ENCODE assay signal across 3 cellular contexts in the genomic region with DNA sequence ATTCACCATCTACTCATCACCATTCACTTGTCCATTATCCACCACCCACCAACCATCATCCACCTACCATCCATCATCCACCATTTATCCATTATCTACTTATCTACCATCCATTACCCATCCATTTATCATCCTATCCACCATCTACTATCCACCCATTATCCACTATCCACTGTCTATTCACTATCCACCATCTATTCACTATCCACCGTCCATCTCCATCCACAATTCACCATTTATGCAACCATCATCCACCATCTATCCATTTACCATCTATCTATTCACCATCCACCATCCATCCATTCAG.
A peak's percentile ranks its signal among the peaks of the same experiment; 100 is the strongest.
TF ChIP-seq lines count a peak whose summit lies in the region.

No MANE protein-coding gene starts in this region.

TF ChIP-seq in HEK293, 187 proteins besides CTCF, POLR2A, EP300 and RAD21:
- no peak for TF ChIP-seq ZNF184 (tag by site-specific recombination; IDR thresholded peaks at IDR 0.05)
- TF ChIP-seq ZBTB17 (tag by site-specific recombination; IDR thresholded peaks at IDR 0.05) = peak; percentile 95
- no peak for TF ChIP-seq ZNF354C (tag by site-specific recombination; IDR thresholded peaks at IDR 0.05; ENCODE audit: borderline replicate concordance, low read depth)
- no peak for TF ChIP-seq ZNF175 (tag by site-specific recombination; IDR thresholded peaks at IDR 0.05)
- TF ChIP-seq, protein P1, sequence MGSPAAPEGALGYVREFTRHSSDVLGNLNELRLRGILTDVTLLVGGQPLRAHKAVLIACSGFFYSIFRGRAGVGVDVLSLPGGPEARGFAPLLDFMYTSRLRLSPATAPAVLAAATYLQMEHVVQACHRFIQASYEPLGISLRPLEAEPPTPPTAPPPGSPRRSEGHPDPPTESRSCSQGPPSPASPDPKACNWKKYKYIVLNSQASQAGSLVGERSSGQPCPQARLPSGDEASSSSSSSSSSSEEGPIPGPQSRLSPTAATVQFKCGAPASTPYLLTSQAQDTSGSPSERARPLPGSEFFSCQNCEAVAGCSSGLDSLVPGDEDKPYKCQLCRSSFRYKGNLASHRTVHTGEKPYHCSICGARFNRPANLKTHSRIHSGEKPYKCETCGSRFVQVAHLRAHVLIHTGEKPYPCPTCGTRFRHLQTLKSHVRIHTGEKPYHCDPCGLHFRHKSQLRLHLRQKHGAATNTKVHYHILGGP (tag by site-specific recombination; IDR thresholded peaks at IDR 0.05) = no peak
- no peak for TF ChIP-seq ZNF560 (tag by site-specific recombination; IDR thresholded peaks at IDR 0.05; ENCODE audit: borderline replicate concordance)
- no peak for TF ChIP-seq ZNF10 (tag by site-specific recombination; IDR thresholded peaks at IDR 0.05)
- TF ChIP-seq ZNF629 (tag by site-specific recombination; IDR thresholded peaks at IDR 0.05) = no peak
- no peak for TF ChIP-seq ZBTB8A (tag by site-specific recombination; IDR thresholded peaks at IDR 0.05)
- TF ChIP-seq ZNF112 (tag by site-specific recombination; IDR thresholded peaks at IDR 0.05) = no peak
- TF ChIP-seq YY2 (tag by site-specific recombination; IDR thresholded peaks at IDR 0.05) = peak; percentile 49; the same call in 1 of the 2 replicates
- TF ChIP-seq, protein P2, sequence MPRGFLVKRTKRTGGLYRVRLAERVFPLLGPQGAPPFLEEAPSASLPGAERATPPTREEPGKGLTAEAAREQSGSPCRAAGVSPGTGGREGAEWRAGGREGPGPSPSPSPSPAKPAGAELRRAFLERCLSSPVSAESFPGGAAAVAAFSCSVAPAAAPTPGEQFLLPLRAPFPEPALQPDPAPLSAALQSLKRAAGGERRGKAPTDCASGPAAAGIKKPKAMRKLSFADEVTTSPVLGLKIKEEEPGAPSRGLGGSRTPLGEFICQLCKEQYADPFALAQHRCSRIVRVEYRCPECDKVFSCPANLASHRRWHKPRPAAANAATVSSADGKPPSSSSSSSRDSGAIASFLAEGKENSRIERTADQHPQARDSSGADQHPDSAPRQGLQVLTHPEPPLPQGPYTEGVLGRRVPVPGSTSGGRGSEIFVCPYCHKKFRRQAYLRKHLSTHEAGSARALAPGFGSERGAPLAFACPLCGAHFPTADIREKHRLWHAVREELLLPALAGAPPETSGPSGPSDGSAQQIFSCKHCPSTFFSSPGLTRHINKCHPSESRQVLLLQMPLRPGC (tag by site-specific recombination; IDR thresholded peaks at IDR 0.05) = no peak
- TF ChIP-seq, protein P3, sequence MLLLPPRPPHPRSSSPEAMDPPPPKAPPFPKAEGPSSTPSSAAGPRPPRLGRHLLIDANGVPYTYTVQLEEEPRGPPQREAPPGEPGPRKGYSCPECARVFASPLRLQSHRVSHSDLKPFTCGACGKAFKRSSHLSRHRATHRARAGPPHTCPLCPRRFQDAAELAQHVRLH (tag by site-specific recombination; IDR thresholded peaks at IDR 0.05) = no peak
- no peak for TF ChIP-seq ZNF138 (tag by site-specific recombination; IDR thresholded peaks at IDR 0.05; ENCODE audit: borderline replicate concordance)
- no peak for TF ChIP-seq KLF9 (tag by site-specific recombination; IDR thresholded peaks at IDR 0.05; ENCODE audit: low read depth)
- TF ChIP-seq, protein P4, sequence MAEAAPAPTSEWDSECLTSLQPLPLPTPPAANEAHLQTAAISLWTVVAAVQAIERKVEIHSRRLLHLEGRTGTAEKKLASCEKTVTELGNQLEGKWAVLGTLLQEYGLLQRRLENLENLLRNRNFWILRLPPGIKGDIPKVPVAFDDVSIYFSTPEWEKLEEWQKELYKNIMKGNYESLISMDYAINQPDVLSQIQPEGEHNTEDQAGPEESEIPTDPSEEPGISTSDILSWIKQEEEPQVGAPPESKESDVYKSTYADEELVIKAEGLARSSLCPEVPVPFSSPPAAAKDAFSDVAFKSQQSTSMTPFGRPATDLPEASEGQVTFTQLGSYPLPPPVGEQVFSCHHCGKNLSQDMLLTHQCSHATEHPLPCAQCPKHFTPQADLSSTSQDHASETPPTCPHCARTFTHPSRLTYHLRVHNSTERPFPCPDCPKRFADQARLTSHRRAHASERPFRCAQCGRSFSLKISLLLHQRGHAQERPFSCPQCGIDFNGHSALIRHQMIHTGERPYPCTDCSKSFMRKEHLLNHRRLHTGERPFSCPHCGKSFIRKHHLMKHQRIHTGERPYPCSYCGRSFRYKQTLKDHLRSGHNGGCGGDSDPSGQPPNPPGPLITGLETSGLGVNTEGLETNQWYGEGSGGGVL (tag by site-specific recombination; IDR thresholded peaks at IDR 0.05) = 0 out of 2 replicates have a peak, but pooled peaks have one; percentile 6
- TF ChIP-seq ZBTB1 (tag by site-specific recombination; IDR thresholded peaks at IDR 0.05) = no peak

TF ChIP-seq in GM12878, 131 proteins besides CTCF, POLR2A, EP300 and RAD21:
- TF ChIP-seq, protein P5, sequence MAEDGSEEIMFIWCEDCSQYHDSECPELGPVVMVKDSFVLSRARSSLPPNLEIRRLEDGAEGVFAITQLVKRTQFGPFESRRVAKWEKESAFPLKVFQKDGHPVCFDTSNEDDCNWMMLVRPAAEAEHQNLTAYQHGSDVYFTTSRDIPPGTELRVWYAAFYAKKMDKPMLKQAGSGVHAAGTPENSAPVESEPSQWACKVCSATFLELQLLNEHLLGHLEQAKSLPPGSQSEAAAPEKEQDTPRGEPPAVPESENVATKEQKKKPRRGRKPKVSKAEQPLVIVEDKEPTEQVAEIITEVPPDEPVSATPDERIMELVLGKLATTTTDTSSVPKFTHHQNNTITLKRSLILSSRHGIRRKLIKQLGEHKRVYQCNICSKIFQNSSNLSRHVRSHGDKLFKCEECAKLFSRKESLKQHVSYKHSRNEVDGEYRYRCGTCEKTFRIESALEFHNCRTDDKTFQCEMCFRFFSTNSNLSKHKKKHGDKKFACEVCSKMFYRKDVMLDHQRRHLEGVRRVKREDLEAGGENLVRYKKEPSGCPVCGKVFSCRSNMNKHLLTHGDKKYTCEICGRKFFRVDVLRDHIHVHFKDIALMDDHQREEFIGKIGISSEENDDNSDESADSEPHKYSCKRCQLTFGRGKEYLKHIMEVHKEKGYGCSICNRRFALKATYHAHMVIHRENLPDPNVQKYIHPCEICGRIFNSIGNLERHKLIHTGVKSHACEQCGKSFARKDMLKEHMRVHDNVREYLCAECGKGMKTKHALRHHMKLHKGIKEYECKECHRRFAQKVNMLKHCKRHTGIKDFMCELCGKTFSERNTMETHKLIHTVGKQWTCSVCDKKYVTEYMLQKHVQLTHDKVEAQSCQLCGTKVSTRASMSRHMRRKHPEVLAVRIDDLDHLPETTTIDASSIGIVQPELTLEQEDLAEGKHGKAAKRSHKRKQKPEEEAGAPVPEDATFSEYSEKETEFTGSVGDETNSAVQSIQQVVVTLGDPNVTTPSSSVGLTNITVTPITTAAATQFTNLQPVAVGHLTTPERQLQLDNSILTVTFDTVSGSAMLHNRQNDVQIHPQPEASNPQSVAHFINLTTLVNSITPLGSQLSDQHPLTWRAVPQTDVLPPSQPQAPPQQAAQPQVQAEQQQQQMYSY (CRISPR knock-in tag; IDR thresholded peaks at IDR 0.05) = no peak
- no peak for TF ChIP-seq ZSCAN29 (IDR thresholded peaks at IDR 0.05)
- no peak for TF ChIP-seq SREBF2 (IDR thresholded peaks at IDR 0.05; ENCODE audit: low read length)
- no peak for TF ChIP-seq BMI1 (IDR thresholded peaks at IDR 0.05; ENCODE audit: borderline replicate concordance)
- TF ChIP-seq SMARCA5 (IDR thresholded peaks at IDR 0.05) = no peak
- no peak for TF ChIP-seq TAF1 (IDR thresholded peaks at IDR 0.05; ENCODE audit: borderline replicate concordance, low read depth, low read length)
- TF ChIP-seq RELA (IDR thresholded peaks at IDR 0.05; ENCODE audit: borderline replicate concordance, partially characterized antibody) = no peak
- TF ChIP-seq CBX5 (IDR thresholded peaks at IDR 0.05; ENCODE audit: low read depth) = no peak
- TF ChIP-seq NR2C2 (IDR thresholded peaks at IDR 0.05; ENCODE audit: borderline replicate concordance, control insufficient read depth, insufficient read length, low read depth) = no peak
- no peak for TF ChIP-seq CREB1 (IDR thresholded peaks at IDR 0.05; ENCODE audit: low read depth)
- TF ChIP-seq, protein P6, sequence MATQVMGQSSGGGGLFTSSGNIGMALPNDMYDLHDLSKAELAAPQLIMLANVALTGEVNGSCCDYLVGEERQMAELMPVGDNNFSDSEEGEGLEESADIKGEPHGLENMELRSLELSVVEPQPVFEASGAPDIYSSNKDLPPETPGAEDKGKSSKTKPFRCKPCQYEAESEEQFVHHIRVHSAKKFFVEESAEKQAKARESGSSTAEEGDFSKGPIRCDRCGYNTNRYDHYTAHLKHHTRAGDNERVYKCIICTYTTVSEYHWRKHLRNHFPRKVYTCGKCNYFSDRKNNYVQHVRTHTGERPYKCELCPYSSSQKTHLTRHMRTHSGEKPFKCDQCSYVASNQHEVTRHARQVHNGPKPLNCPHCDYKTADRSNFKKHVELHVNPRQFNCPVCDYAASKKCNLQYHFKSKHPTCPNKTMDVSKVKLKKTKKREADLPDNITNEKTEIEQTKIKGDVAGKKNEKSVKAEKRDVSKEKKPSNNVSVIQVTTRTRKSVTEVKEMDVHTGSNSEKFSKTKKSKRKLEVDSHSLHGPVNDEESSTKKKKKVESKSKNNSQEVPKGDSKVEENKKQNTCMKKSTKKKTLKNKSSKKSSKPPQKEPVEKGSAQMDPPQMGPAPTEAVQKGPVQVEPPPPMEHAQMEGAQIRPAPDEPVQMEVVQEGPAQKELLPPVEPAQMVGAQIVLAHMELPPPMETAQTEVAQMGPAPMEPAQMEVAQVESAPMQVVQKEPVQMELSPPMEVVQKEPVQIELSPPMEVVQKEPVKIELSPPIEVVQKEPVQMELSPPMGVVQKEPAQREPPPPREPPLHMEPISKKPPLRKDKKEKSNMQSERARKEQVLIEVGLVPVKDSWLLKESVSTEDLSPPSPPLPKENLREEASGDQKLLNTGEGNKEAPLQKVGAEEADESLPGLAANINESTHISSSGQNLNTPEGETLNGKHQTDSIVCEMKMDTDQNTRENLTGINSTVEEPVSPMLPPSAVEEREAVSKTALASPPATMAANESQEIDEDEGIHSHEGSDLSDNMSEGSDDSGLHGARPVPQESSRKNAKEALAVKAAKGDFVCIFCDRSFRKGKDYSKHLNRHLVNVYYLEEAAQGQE (IDR thresholded peaks at IDR 0.05; ENCODE audit: low read depth, low read length) = no peak
- no peak for TF ChIP-seq SUZ12 (IDR thresholded peaks at IDR 0.05; ENCODE audit: unreplicated experiment)

TF ChIP-seq in H1, 55 proteins besides CTCF, POLR2A, EP300 and RAD21:
- TF ChIP-seq EZH2 (IDR thresholded peaks at IDR 0.05; ENCODE audit: low read depth, low read length, severe bottlenecking) = no peak
- TF ChIP-seq JUN (IDR thresholded peaks at IDR 0.05; ENCODE audit: low read depth, low read length) = no peak
- TF ChIP-seq, protein P7, sequence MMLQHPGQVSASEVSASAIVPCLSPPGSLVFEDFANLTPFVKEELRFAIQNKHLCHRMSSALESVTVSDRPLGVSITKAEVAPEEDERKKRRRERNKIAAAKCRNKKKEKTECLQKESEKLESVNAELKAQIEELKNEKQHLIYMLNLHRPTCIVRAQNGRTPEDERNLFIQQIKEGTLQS (IDR thresholded peaks at IDR 0.05; ENCODE audit: insufficient read depth, low read depth, low read length) = no peak
- no peak for TF ChIP-seq PHF8 (conservative IDR thresholded peaks at IDR 0.05; ENCODE audit: low read depth, low read length)
- no peak for TF ChIP-seq ASH2L (IDR thresholded peaks at IDR 0.05; ENCODE audit: low read length)
- TF ChIP-seq SIN3A (conservative IDR thresholded peaks at IDR 0.05 in 1 of 2, IDR thresholded peaks at IDR 0.05 in 1 of 2; ENCODE audit: low read depth in 1 of 2, low read length in 2 of 2) = no peak
- TF ChIP-seq TAF1 (IDR thresholded peaks at IDR 0.05; ENCODE audit: low read depth, low read length) = no peak
- TF ChIP-seq HDAC6 (IDR thresholded peaks at IDR 0.05; ENCODE audit: low read depth, low read length) = no peak
- TF ChIP-seq BRCA1 (IDR thresholded peaks at IDR 0.05; ENCODE audit: low read depth, low read length) = no peak
- no peak for TF ChIP-seq CBX5 (IDR thresholded peaks at IDR 0.05; ENCODE audit: low read depth, low read length)
- TF ChIP-seq POU5F1 (IDR thresholded peaks at IDR 0.05; ENCODE audit: low read depth, low read length) = no peak
- TF ChIP-seq SAP30 (IDR thresholded peaks at IDR 0.05; ENCODE audit: insufficient read depth, insufficient replicate concordance, low read length) = no peak
